In genomic region chr6:169220068-169220964, GRCh38 we compare ENCODE assay signal across 21 cellular contexts. TPM values are rescaled to one million over a fixed set of nuclear protein-coding genes. Genes with fewer than 3 reads are reported as not detected.
"Had no signal": no experiment of that assay in that cellular context is flagged by ENCODE, and none has a peak within 500 bp of the region (broad histone marks: within the 10 kb centered on the region; RNA-seq: fewer than 3 reads in every experiment).

No MANE protein-coding gene starts in this region.

- DNase-seq: activated B cell treated with CpG ODN at 0.5 μM for 24 hours; activated CD4-positive, alpha-beta T cell treated with anti-CD3 and anti-CD28 coated beads, Interleukin-2, amount 50 U/mL, for 1 hour; activated CD8-positive, alpha-beta T cell treated with anti-CD3 and anti-CD28 coated beads for 36 hours; activated gamma-delta T cell treated with Interleukin-2 at 50 U/mL for 16 hours; activated naive CD4-positive, alpha-beta T cell treated with anti-CD3 and anti-CD28 coated beads, Interleukin-2, amount 50 U/mL, for 16 hours; activated T-cell treated with anti-CD3 and anti-CD28 coated beads, Interleukin-2, amount 50 U/mL, for 1 hour; anterior cingulate cortex; effector memory CD4-positive, alpha-beta T cell; hippocampal formation; kidney; stimulated activated CD4-positive, alpha-beta T cell treated with anti-CD3 and anti-CD28 coated beads, Interleukin-1b, Interleukin-23, amount 100 ng/mL, for 48 hours; stimulated activated naive B cell treated with anti-CD40 and anti-IgM and Interleukin-4, amounts not matched to agents 10 μg/mL and 1 μg/mL and 100 μg/mL, for 72 hours; T-helper 1 cell had no signal

- H3K4me1 Mint-ChIP-seq: activated B cell treated with CpG ODN at 0.5 μM for 24 hours; central memory CD8-positive, alpha-beta T cell; stimulated activated naive B cell treated with anti-CD40 and anti-IgM and Interleukin-4, amounts not matched to agents 10 μg/mL and 1 μg/mL and 100 μg/mL, for 72 hours had no signal

- H3K9me3 Mint-ChIP-seq: activated B cell treated with CpG ODN at 0.5 μM for 24 hours; activated CD8-positive, alpha-beta T cell treated with anti-CD3 and anti-CD28 coated beads for 36 hours; central memory CD8-positive, alpha-beta T cell had no signal

- H3K27me3 Mint-ChIP-seq: progenitor cell of endocrine pancreas had no signal

- H3K27ac Mint-ChIP-seq: activated B cell treated with CpG ODN at 0.5 μM for 24 hours; activated CD8-positive, alpha-beta T cell treated with anti-CD3 and anti-CD28 coated beads for 36 hours; activated T-helper 1 cell treated with anti-CD3 and anti-CD28 coated beads, Interleukin-12 subunit alpha, Interleukin-12 subunit beta, Interleukin-2, Interleukin-4 antibody, amounts not matched to agents 30 ng/mL and 10 ng/mL and 1 ng/mL, durations not matched to agents 14 hours and 24 hours and 36 hours; natural killer cell treated with Interleukin-12 subunit alpha and Interleukin-12 subunit beta and Interleukin-15 and Interleukin-18, amount 100 ng/mL, for 72 hours; progenitor cell of endocrine pancreas; stimulated activated naive B cell treated with anti-CD40 and anti-IgM and Interleukin-4, amounts not matched to agents 10 μg/mL and 1 μg/mL and 100 μg/mL, for 72 hours; T-helper 2 cell treated with Interferon-gamma antibody and Interleukin-4, amounts not matched to agents 5 μg/mL and 100 μg/mL, for 36 hours had no signal

- ATAC-seq: activated CD8-positive, alpha-beta T cell treated with anti-CD3 and anti-CD28 coated beads for 36 hours; gastroesophageal sphincter; mucosa of descending colon; stimulated activated naive B cell treated with anti-CD40 and anti-IgM and Interleukin-4, amounts not matched to agents 10 μg/mL and 1 μg/mL and 100 μg/mL, for 72 hours had no signal

- H3K4me3 Mint-ChIP-seq: activated B cell treated with CpG ODN at 0.5 μM for 24 hours; activated CD8-positive, alpha-beta T cell treated with anti-CD3 and anti-CD28 coated beads for 36 hours; activated T-helper 1 cell treated with anti-CD3 and anti-CD28 coated beads, Interleukin-12 subunit alpha, Interleukin-12 subunit beta, Interleukin-2, Interleukin-4 antibody, amounts not matched to agents 30 ng/mL and 10 ng/mL and 1 ng/mL, durations not matched to agents 14 hours and 24 hours and 36 hours; central memory CD8-positive, alpha-beta T cell; natural killer cell treated with Interleukin-12 subunit alpha and Interleukin-12 subunit beta and Interleukin-15 and Interleukin-18, amount 100 ng/mL, for 72 hours; stimulated activated naive B cell treated with anti-CD40 and anti-IgM and Interleukin-4, amounts not matched to agents 10 μg/mL and 1 μg/mL and 100 μg/mL, for 72 hours; T-helper 2 cell treated with Interferon-gamma antibody and Interleukin-4, amounts not matched to agents 5 μg/mL and 100 μg/mL, for 36 hours had no signal

RNA-seq across cellular contexts. Expression of gene THBS2, which starts 33.3 kb away (rescaled TPM):
- total RNA-seq: activated B cell treated with CpG ODN at 0.5 μM for 24 hours; activated CD8-positive, alpha-beta T cell treated with anti-CD3 and anti-CD28 coated beads for 36 hours; activated T-helper 1 cell treated with anti-CD3 and anti-CD28 coated beads, Interleukin-12 subunit alpha, Interleukin-12 subunit beta, Interleukin-2, Interleukin-4 antibody, amounts not matched to agents 30 ng/mL and 10 ng/mL and 1 ng/mL, durations not matched to agents 14 hours and 24 hours and 36 hours; dermis microvascular lymphatic vessel endothelial cell; natural killer cell treated with Interleukin-12 subunit alpha and Interleukin-12 subunit beta and Interleukin-15 and Interleukin-18, amount 100 ng/mL, for 72 hours; progenitor cell of endocrine pancreas had no signal
